In the genomic region with DNA sequence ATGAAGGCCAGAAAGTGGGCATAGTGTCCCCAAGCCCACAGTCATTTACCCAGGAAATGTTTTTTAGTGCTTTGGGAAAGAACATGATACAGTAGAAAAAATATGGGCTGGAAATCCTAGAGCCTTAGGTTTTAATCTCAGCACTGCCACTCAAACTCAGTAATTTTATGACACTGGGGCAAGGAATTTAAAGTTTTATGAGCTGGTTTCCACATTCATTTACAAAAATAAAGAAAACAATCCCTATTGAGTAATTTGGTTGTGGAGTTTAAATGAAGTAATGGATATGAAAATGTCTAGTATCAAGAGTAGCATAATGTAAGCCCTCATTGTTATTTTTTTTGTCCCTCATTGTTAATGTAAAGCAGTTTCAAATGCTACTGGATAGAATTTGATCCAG, we compare ENCODE assay signal across 29 cellular contexts. TPM values are rescaled to one million over a fixed set of nuclear protein-coding genes. Genes with fewer than 3 reads are reported as not detected.
"Had no signal": no experiment of that assay in that cellular context is flagged by ENCODE, and none has a peak within 500 bp of the region (broad histone marks: within the 10 kb centered on the region; RNA-seq: fewer than 3 reads in every experiment).

No MANE protein-coding gene starts in this region.

- H3K27me3 ChIP-seq: dorsolateral prefrontal cortex, heart right ventricle, sigmoid colon, vagina had no signal

- ATAC-seq: effector memory CD8-positive, alpha-beta T cell; esophagus mucosa; heart right ventricle; left lobe of liver; lower lobe of right lung; mucosa of descending colon had no signal

- H3K4me1 Mint-ChIP-seq: activated naive CD4-positive, alpha-beta T cell treated with anti-CD3 and anti-CD28 coated beads, Interleukin-2, amount 50 U/mL, for 24 hours; naive B cell had no signal

- H3K4me3 Mint-ChIP-seq: activated CD4-positive, alpha-beta memory T cell treated with anti-CD3 and anti-CD28 coated beads for 36 hours; activated naive CD4-positive, alpha-beta T cell treated with anti-CD3 and anti-CD28 coated beads, Interleukin-2, amount 50 U/mL, for 24 hours; brain; effector memory CD8-positive, alpha-beta T cell; naive B cell; neural crest cell; type B pancreatic cell had no signal

- H3K27ac ChIP-seq: dorsolateral prefrontal cortex, heart right ventricle, lower lobe of right lung, thoracic aorta, vagina had no signal

- H3K9me3 Mint-ChIP-seq: activated CD4-positive, alpha-beta memory T cell treated with anti-CD3 and anti-CD28 coated beads for 36 hours; activated naive CD4-positive, alpha-beta T cell treated with anti-CD3 and anti-CD28 coated beads, Interleukin-2, amount 50 U/mL, for 24 hours; brain; effector memory CD8-positive, alpha-beta T cell; naive B cell; neural crest cell; type B pancreatic cell had no signal

- H3K4me1 ChIP-seq: lower lobe of right lung, vagina had no signal

- H3K27me3 Mint-ChIP-seq: activated CD4-positive, alpha-beta memory T cell treated with anti-CD3 and anti-CD28 coated beads for 36 hours; activated naive CD4-positive, alpha-beta T cell treated with anti-CD3 and anti-CD28 coated beads, Interleukin-2, amount 50 U/mL, for 24 hours; effector memory CD8-positive, alpha-beta T cell; type B pancreatic cell had no signal

- H3K27ac Mint-ChIP-seq: activated CD4-positive, alpha-beta memory T cell treated with anti-CD3 and anti-CD28 coated beads for 36 hours; activated naive CD4-positive, alpha-beta T cell treated with anti-CD3 and anti-CD28 coated beads, Interleukin-2, amount 50 U/mL, for 24 hours; effector memory CD8-positive, alpha-beta T cell; naive B cell; type B pancreatic cell had no signal

- H3K9me3 ChIP-seq: heart right ventricle, lower lobe of right lung, mucosa of descending colon, sigmoid colon, thoracic aorta, vagina had no signal

- H3K36me3 Mint-ChIP-seq: naive B cell had no signal

- H3K4me3 ChIP-seq: dorsolateral prefrontal cortex, heart right ventricle, lower lobe of right lung, mucosa of descending colon, sigmoid colon, thoracic aorta, vagina had no signal

- H3K36me3 ChIP-seq: thoracic aorta had no signal

- DNase-seq: activated CD4-positive, alpha-beta memory T cell treated with anti-CD3 and anti-CD28 coated beads for 36 hours; activated CD4-positive, alpha-beta T cell treated with anti-CD3 and anti-CD28 coated beads for 48 hours; activated effector memory CD4-positive, alpha-beta T cell treated with anti-CD3 and anti-CD28 coated beads, Interleukin-2, amount 50 U/mL, for 16 hours; aorta; caudate nucleus; dorsolateral prefrontal cortex; effector memory CD8-positive, alpha-beta T cell; heart right ventricle; kidney; lower lobe of right lung; mesendoderm; mucosa of descending colon; naive B cell; occipital lobe; posterior cingulate gyrus; retina; sigmoid colon; stimulated activated CD4-positive, alpha-beta T cell treated with anti-CD3 and anti-CD28 coated beads, Interleukin-4, amount 100 ng/mL, for 24 hours; stimulated activated naive CD4-positive, alpha-beta T cell treated with Interleukin-2 at 50 U/mL for 16 hours had no signal

RNA-seq across cellular contexts. Expression of a gene that starts 51.5 kb away (rescaled TPM):
- total RNA-seq: activated CD4-positive, alpha-beta memory T cell treated with anti-CD3 and anti-CD28 coated beads for 36 hours; endothelial cell of umbilical vein; T-helper 2 cell treated with Interferon-gamma antibody and Interleukin-4, amounts not matched to agents 100 ng/mL and 5 ng/mL, for 36 hours had no signal
